24 cellular contexts compared by ENCODE assay signal in genomic region chr7:131358636-131359035, GRCh38. TPM values are rescaled to one million over a fixed set of nuclear protein-coding genes. Genes with fewer than 3 reads are reported as not detected.
DNase-seq lines count a peak whose midpoint lies in the region; ATAC-seq and TF ChIP-seq lines count a peak whose summit lies in the region.
"Had no signal": no experiment of that assay in that cellular context is flagged by ENCODE, and none has a peak within 500 bp of the region (broad histone marks: within the 10 kb centered on the region; RNA-seq: fewer than 3 reads in every experiment).

No MANE protein-coding gene starts in this region.

- peaks cover 17 to 41% of the 10 kb centered on the region in 2 experiments for H3K79me1 ChIP-seq in IMR-90 (ENCODE audit: low read depth in 1 of 2, low read length in 2 of 2)

- H3K27me3 Mint-ChIP-seq in activated CD8-positive, alpha-beta T cell treated with anti-CD3 and anti-CD28 coated beads, Interleukin-2, amount 10 ng/mL, durations not matched to agents 7 days and 5 days (ENCODE audit: low read depth): no peaks in the 10 kb centered on the region
- H3K27me3 Mint-ChIP-seq in activated CD8-positive, alpha-beta T cell treated with anti-CD3 and anti-CD28 coated beads for 36 hours: no peaks in the 10 kb centered on the region
- H3K27me3 Mint-ChIP-seq in progenitor cell of endocrine pancreas (no peaks in the 10 kb centered on the region), MCF 10A (ENCODE audit: insufficient read depth, unreplicated experiment) (no peaks in the 10 kb centered on the region)
- H3K27me3 Mint-ChIP-seq: activated naive CD4-positive, alpha-beta T cell treated with anti-CD3 and anti-CD28 coated beads, Interleukin-2, amount 50 U/mL, for 24 hours; stimulated activated naive CD8-positive, alpha-beta T cell treated with anti-CD3 and anti-CD28 coated beads, Interleukin-15, Interleukin-2, amounts not matched to agents 100 ng/mL and 50 ng/mL, for 24 hours had no signal

- H2AK5ac ChIP-seq in IMR-90 (ENCODE audit: low read depth, low read length): no peak overlapping the region

- WGBS in IMR-90 (ENCODE audit: extremely low coverage in 2 of 2, insufficient read length in 1 of 2), 2 experiments: no CpG with 5 or more reads among the region's 3 CpGs

- no peak overlapping the region for H2AK9ac ChIP-seq in IMR-90 (replicated peaks; ENCODE audit: low read depth, low read length, poor library complexity)

- H3K4me1 ChIP-seq in IMR-90 (ENCODE audit: control insufficient read depth, insufficient read depth, low read length): no peaks in the 10 kb centered on the region; the same call in none of the 2 replicates
- H3K4me1 ChIP-seq in endocrine pancreas (ENCODE audit: control insufficient read depth, insufficient read depth, low read length): peaks cover 4% of the 10 kb centered on the region
- H3K4me1 ChIP-seq: foreskin keratinocyte had no signal

- peak overlapping the region; percentile 16; the same call in 1 of the 2 replicates for H3K4me2 ChIP-seq in IMR-90 (ENCODE audit: low read depth, low read length)

- ATAC-seq in activated CD8-positive, alpha-beta T cell treated with anti-CD3 and anti-CD28 coated beads, Interleukin-2, amount 10 ng/mL, durations not matched to agents 7 days and 5 days: no peak
- no peak for ATAC-seq in activated CD8-positive, alpha-beta T cell treated with anti-CD3 and anti-CD28 coated beads for 36 hours
- ATAC-seq in IMR-90 (ENCODE audit: low read depth) (no peak), HG03280 (IDR thresholded peaks at IDR 0.05; ENCODE audit: unreplicated experiment) (no peak)
- ATAC-seq: foreskin keratinocyte, lower lobe of right lung, pancreas, sciatic nerve had no signal

- no peaks in the 10 kb centered on the region for H3K36me3 Mint-ChIP-seq in activated CD8-positive, alpha-beta T cell treated with anti-CD3 and anti-CD28 coated beads, Interleukin-2, amount 10 ng/mL, durations not matched to agents 7 days and 5 days (ENCODE audit: low read depth)
- no peaks in the 10 kb centered on the region for H3K36me3 Mint-ChIP-seq in activated CD8-positive, alpha-beta T cell treated with anti-CD3 and anti-CD28 coated beads for 36 hours (ENCODE audit: low read depth)
- H3K36me3 Mint-ChIP-seq in progenitor cell of endocrine pancreas (ENCODE audit: insufficient read depth) (no peaks in the 10 kb centered on the region), MCF 10A (ENCODE audit: insufficient read depth, unreplicated experiment) (peaks cover 10% of the 10 kb centered on the region)
- H3K36me3 Mint-ChIP-seq: activated naive CD4-positive, alpha-beta T cell treated with anti-CD3 and anti-CD28 coated beads, Interleukin-2, amount 50 U/mL, for 24 hours had no signal

- no peak overlapping the region for H4K91ac ChIP-seq in IMR-90 (ENCODE audit: insufficient read depth, low read depth, low read length)

- no peaks in the 10 kb centered on the region for H3K9me3 Mint-ChIP-seq in activated CD8-positive, alpha-beta T cell treated with anti-CD3 and anti-CD28 coated beads, Interleukin-2, amount 10 ng/mL, durations not matched to agents 7 days and 5 days (ENCODE audit: insufficient read depth)
- H3K9me3 Mint-ChIP-seq in activated CD8-positive, alpha-beta T cell treated with anti-CD3 and anti-CD28 coated beads for 36 hours: no peaks in the 10 kb centered on the region
- H3K9me3 Mint-ChIP-seq in progenitor cell of endocrine pancreas (ENCODE audit: low read depth) (peaks cover 4% of the 10 kb centered on the region), MCF 10A (ENCODE audit: unreplicated experiment) (peaks cover 12% of the 10 kb centered on the region)
- H3K9me3 Mint-ChIP-seq: activated naive CD4-positive, alpha-beta T cell treated with anti-CD3 and anti-CD28 coated beads, Interleukin-2, amount 50 U/mL, for 24 hours; stimulated activated naive CD8-positive, alpha-beta T cell treated with anti-CD3 and anti-CD28 coated beads, Interleukin-15, Interleukin-2, amounts not matched to agents 100 ng/mL and 50 ng/mL, for 24 hours had no signal

- H3K23ac ChIP-seq in IMR-90 (ENCODE audit: low read depth, low read length): no peak overlapping the region

- peaks cover 7% of the 10 kb centered on the region; the same call in 1 of the 2 replicates for H3K9me1 ChIP-seq in IMR-90 (ENCODE audit: insufficient read depth, low read length)

- H3K9ac ChIP-seq in IMR-90 (ENCODE audit: low read depth, low read length) (no peak overlapping the region), endocrine pancreas (ENCODE audit: control insufficient read depth, insufficient read depth, low read length) (no peak overlapping the region)

- no peak overlapping the region for H2BK20ac ChIP-seq in IMR-90 (ENCODE audit: low read depth, low read length)

- no peak overlapping the region for H2BK5ac ChIP-seq in IMR-90 (ENCODE audit: low read depth, low read length, poor library complexity, severe bottlenecking)

- BruUV-seq in IMR-90 (replicated peaks; lab: Mats Ljungman, UMichigan): no TSS peak
- BruUV-seq in MCF 10A (replicated peaks; lab: Mats Ljungman, UMichigan): no TSS peak

- H3K56ac ChIP-seq in IMR-90 (ENCODE audit: extremely low read depth, insufficient read depth, low read length): no peak overlapping the region

- H3K27me3 ChIP-seq in IMR-90 (ENCODE audit: control insufficient read depth, insufficient read depth, low read length) (no peaks in the 10 kb centered on the region), endocrine pancreas (ENCODE audit: control insufficient read depth, insufficient read depth, low read length) (no peaks in the 10 kb centered on the region)
- H3K27me3 ChIP-seq: foreskin keratinocyte, pancreas had no signal

- no peak overlapping the region for H2BK15ac ChIP-seq in IMR-90 (ENCODE audit: low read depth, low read length)

- TF ChIP-seq POLR2A in IMR-90 (IDR thresholded peaks at IDR 0.05; ENCODE audit: low read depth, low read length): no peak

- no peak overlapping the region for H3K18ac ChIP-seq in IMR-90 (ENCODE audit: low read depth, low read length)

- H3K27ac ChIP-seq in IMR-90 (ENCODE audit: insufficient read depth, low read length): no peak overlapping the region
- H3K27ac ChIP-seq: C4-2B, coronary artery, foreskin keratinocyte, lower lobe of right lung, pancreas had no signal

- CTCF ChIA-PET in activated CD8-positive, alpha-beta T cell treated with anti-CD3 and anti-CD28 coated beads, Interleukin-2, amount 10 ng/mL, durations not matched to agents 7 days and 5 days (lab: Charles Lee): no interaction called here
- CTCF ChIA-PET in activated CD8-positive, alpha-beta T cell treated with anti-CD3 and anti-CD28 coated beads for 36 hours (lab: Charles Lee): interaction anchor here (1.3 kb wide), 1 partner anchor 12 kb away, joined by 5 read pairs; no protein-coding TSS in a partner anchor
- CTCF ChIA-PET in IMR-90 (lab: Yijun Ruan, JAX): interaction anchor here (1.9 kb wide), 1 partner anchor 12 kb away, joined by 4 read pairs; no protein-coding TSS in a partner anchor
- CTCF ChIA-PET in MCF 10A (lab: Yijun Ruan, JAX): no interaction called here

- peaks cover 82% of the 10 kb centered on the region for H4K20me1 ChIP-seq in IMR-90 (ENCODE audit: insufficient read depth, low read length)

- no peak overlapping the region for H3K4me3 ChIP-seq in IMR-90 (ENCODE audit: insufficient read depth, low read depth, low read length)
- peak overlapping the region; percentile 42 for H3K4me3 ChIP-seq in endocrine pancreas (ENCODE audit: control insufficient read depth, insufficient read depth, low read length)
- H3K4me3 ChIP-seq: coronary artery, lower lobe of right lung, pancreas had no signal

- H3K9me3 ChIP-seq in IMR-90 (ENCODE audit: control insufficient read depth, insufficient read depth, low read length) (no peaks in the 10 kb centered on the region), endocrine pancreas (ENCODE audit: control insufficient read depth, low read length) (no peaks in the 10 kb centered on the region)
- H3K9me3 ChIP-seq: lower lobe of right lung, pancreas had no signal

- peak overlapping the region; percentile 9 for H3K4me3 Mint-ChIP-seq in activated CD8-positive, alpha-beta T cell treated with anti-CD3 and anti-CD28 coated beads, Interleukin-2, amount 10 ng/mL, durations not matched to agents 7 days and 5 days
- no peak overlapping the region for H3K4me3 Mint-ChIP-seq in activated CD8-positive, alpha-beta T cell treated with anti-CD3 and anti-CD28 coated beads for 36 hours
- H3K4me3 Mint-ChIP-seq in progenitor cell of endocrine pancreas (ENCODE audit: low read depth) (no peak overlapping the region), MCF 10A (ENCODE audit: unreplicated experiment) (no peak overlapping the region)
- H3K4me3 Mint-ChIP-seq: stimulated activated naive CD8-positive, alpha-beta T cell treated with anti-CD3 and anti-CD28 coated beads, Interleukin-15, Interleukin-2, amounts not matched to agents 100 ng/mL and 50 ng/mL, for 24 hours had no signal

- H3K4ac ChIP-seq in IMR-90 (ENCODE audit: low read depth, low read length): no peak overlapping the region

- no peak overlapping the region for H3K27ac Mint-ChIP-seq in activated CD8-positive, alpha-beta T cell treated with anti-CD3 and anti-CD28 coated beads, Interleukin-2, amount 10 ng/mL, durations not matched to agents 7 days and 5 days
- no peak overlapping the region for H3K27ac Mint-ChIP-seq in activated CD8-positive, alpha-beta T cell treated with anti-CD3 and anti-CD28 coated beads for 36 hours
- peak overlapping the region; percentile 1 for H3K27ac Mint-ChIP-seq in progenitor cell of endocrine pancreas
- H3K27ac Mint-ChIP-seq in MCF 10A (ENCODE audit: low read depth, unreplicated experiment): no peak overlapping the region
- H3K27ac Mint-ChIP-seq: stimulated activated naive CD8-positive, alpha-beta T cell treated with anti-CD3 and anti-CD28 coated beads, Interleukin-15, Interleukin-2, amounts not matched to agents 100 ng/mL and 50 ng/mL, for 24 hours had no signal

- POLR2A ChIA-PET in activated CD8-positive, alpha-beta T cell treated with anti-CD3 and anti-CD28 coated beads, Interleukin-2, amount 10 ng/mL, durations not matched to agents 7 days and 5 days (lab: Charles Lee): no interaction called here
- POLR2A ChIA-PET in activated CD8-positive, alpha-beta T cell treated with anti-CD3 and anti-CD28 coated beads for 36 hours (lab: Charles Lee): interaction anchor here (0.6 to 1.4 kb wide), 2 partner anchors 12 to 14 kb away, joined by 3 to 5 read pairs; no protein-coding TSS in a partner anchor
- POLR2A ChIA-PET in IMR-90 (lab: Charles Lee; ENCODE audit: unreplicated experiment): no interaction called here
- POLR2A ChIA-PET in MCF 10A (lab: Yijun Ruan, JAX): interaction anchor here (1.6 kb wide), 1 partner anchor 31 kb away, joined by 6 read pairs; the partner anchor contains the start of gene MKLN1

- H4K8ac ChIP-seq in IMR-90 (ENCODE audit: low read depth in 2 of 2, low read length in 2 of 2): no peak overlapping the region

- dilution Hi-C loops in IMR-90 (cut with HindIII; ENCODE audit: low sequenced_read_pairs, unreplicated experiment): no loop called here

- H3K4me1 Mint-ChIP-seq in activated CD8-positive, alpha-beta T cell treated with anti-CD3 and anti-CD28 coated beads, Interleukin-2, amount 10 ng/mL, durations not matched to agents 7 days and 5 days (ENCODE audit: low read depth): peaks cover 39% of the 10 kb centered on the region
- H3K4me1 Mint-ChIP-seq in activated CD8-positive, alpha-beta T cell treated with anti-CD3 and anti-CD28 coated beads for 36 hours (ENCODE audit: low read depth): peaks cover 79% of the 10 kb centered on the region
- H3K4me1 Mint-ChIP-seq in progenitor cell of endocrine pancreas (ENCODE audit: low read depth) (peaks cover 26% of the 10 kb centered on the region), MCF 10A (ENCODE audit: insufficient read depth, unreplicated experiment) (peaks cover 26% of the 10 kb centered on the region)

- H3K36me3 ChIP-seq in IMR-90 (ENCODE audit: control insufficient read depth, insufficient read depth, low read length): no peaks in the 10 kb centered on the region
- H3K36me3 ChIP-seq in endocrine pancreas (ENCODE audit: control insufficient read depth, insufficient read depth, low read length): no peaks in the 10 kb centered on the region
- H3K36me3 ChIP-seq: lower lobe of right lung, pancreas had no signal

- H4K5ac ChIP-seq in IMR-90 (ENCODE audit: low read depth, low read length): no peak overlapping the region

- intact Hi-C loops in activated CD8-positive, alpha-beta T cell treated with anti-CD3 and anti-CD28 coated beads for 36 hours (cut with micrococcal nuclease): no loop called here
- intact Hi-C loops in IMR-90 (cut with micrococcal nuclease): no loop called here
- intact Hi-C loops in MCF 10A (cut with micrococcal nuclease): no loop called here

- no peak for TF ChIP-seq RAD21 in IMR-90 (IDR thresholded peaks at IDR 0.05; ENCODE audit: low read length)

- H2AFZ ChIP-seq in IMR-90 (replicated peaks; ENCODE audit: low read length, poor library complexity): no peak overlapping the region

- TF ChIP-seq CTCF in activated CD8-positive, alpha-beta T cell treated with anti-CD3 and anti-CD28 coated beads for 36 hours (IDR thresholded peaks at IDR 0.05): no peak
- TF ChIP-seq CTCF in IMR-90 (conservative IDR thresholded peaks at IDR 0.05; ENCODE audit: low read depth, low read length): no peak
- no peak for TF ChIP-seq CTCF in progenitor cell of endocrine pancreas (IDR thresholded peaks at IDR 0.05; ENCODE audit: unreplicated experiment)
- TF ChIP-seq CTCF in MCF 10A (IDR thresholded peaks at IDR 0.05; ENCODE audit: unreplicated experiment): no peak

- in situ Hi-C loops in IMR-90 (cut with MboI; ENCODE audit: low sequenced_read_pairs): no loop called here

- no peak overlapping the region for H3K14ac ChIP-seq in IMR-90 (replicated peaks; ENCODE audit: low read depth, low read length)

- DNase-seq in activated CD8-positive, alpha-beta T cell treated with anti-CD3 and anti-CD28 coated beads, Interleukin-2, amount 10 ng/mL, durations not matched to agents 7 days and 5 days: no peak
- DNase-seq in activated CD8-positive, alpha-beta T cell treated with anti-CD3 and anti-CD28 coated beads for 36 hours: no peak
- no peak for DNase-seq in IMR-90
- DNase-seq in progenitor cell of endocrine pancreas (ENCODE audit: low spot score, unreplicated experiment): no peak
- DNase-seq in MCF 10A (ENCODE audit: unreplicated experiment): no peak
- DNase-seq in stimulated activated CD4-positive, alpha-beta T cell treated with anti-CD3 and anti-CD28 coated beads, Interleukin-2, amount 100 ng/mL, for 48 hours: no peak
- DNase-seq: activated CD4-positive, alpha-beta T cell treated with anti-CD3 and anti-CD28 coated beads, Interleukin-2, amount 50 U/mL, for 1 hour; activated T-cell treated with anti-CD3 and anti-CD28 coated beads for 4 hours; DMS153; foreskin keratinocyte; hippocampal formation; islet precursor cell; lower lobe of right lung; NCI-H1092; NCI-H2081; NCI-H510A; pancreas had no signal

- no peak overlapping the region for H2BK120ac ChIP-seq in IMR-90 (ENCODE audit: low read depth, low read length)

RNA-seq across cellular contexts. Expression of gene MKLN1, which starts 31.0 kb away (rescaled TPM):
- 10 to 100 TPM; 31.6 to 34.0 TPM for total RNA-seq in activated CD8-positive, alpha-beta T cell treated with anti-CD3 and anti-CD28 coated beads, Interleukin-2, amount 10 ng/mL, durations not matched to agents 7 days and 5 days
- 10 to 100 TPM; 38.5 TPM for total RNA-seq in activated CD8-positive, alpha-beta T cell treated with anti-CD3 and anti-CD28 coated beads for 36 hours
- total RNA-seq in IMR-90 (2012; rRNA removed) (52.0 and 65.8 TPM in 2 replicates), progenitor cell of endocrine pancreas (55.9 and 56.8 TPM in 2 replicates), MCF 10A (2022) (35.6 and 35.8 TPM in 2 replicates)
- polyA plus RNA-seq in IMR-90 (2012; rRNA removed): 14.8 and 17.5 TPM in 2 replicates
- polyA plus RNA-seq in IMR-90 (2012; cell fraction: cytosol; rRNA removed): 3.1 and 8.9 TPM in 2 replicates
- polyA plus RNA-seq in IMR-90 (2012; cell fraction: nucleus; rRNA removed; ENCODE audit: low replicate concordance): 2.6 and 18.4 TPM in 2 replicates

Comparison
In these comparisons a context has a peak if more than half of its experiments do, and no peak if none do; other contexts are left out.
1. CTCF ChIA-PET loops: an anchor here in activated CD8-positive, alpha-beta T cell treated with anti-CD3 and anti-CD28 coated beads for 36 hours (1.3 kb wide) and IMR-90 (1.9 kb wide); none called in activated CD8-positive, alpha-beta T cell treated with anti-CD3 and anti-CD28 coated beads, Interleukin-2, amount 10 ng/mL, durations not matched to agents 7 days and 5 days and MCF 10A.
2. POLR2A ChIA-PET loops: an anchor here in activated CD8-positive, alpha-beta T cell treated with anti-CD3 and anti-CD28 coated beads for 36 hours (0.6 to 1.4 kb wide) and MCF 10A (1.6 kb wide); none called in activated CD8-positive, alpha-beta T cell treated with anti-CD3 and anti-CD28 coated beads, Interleukin-2, amount 10 ng/mL, durations not matched to agents 7 days and 5 days and IMR-90.